Comparison of ENCODE assay signal across 9 cellular contexts in the genomic region with DNA sequence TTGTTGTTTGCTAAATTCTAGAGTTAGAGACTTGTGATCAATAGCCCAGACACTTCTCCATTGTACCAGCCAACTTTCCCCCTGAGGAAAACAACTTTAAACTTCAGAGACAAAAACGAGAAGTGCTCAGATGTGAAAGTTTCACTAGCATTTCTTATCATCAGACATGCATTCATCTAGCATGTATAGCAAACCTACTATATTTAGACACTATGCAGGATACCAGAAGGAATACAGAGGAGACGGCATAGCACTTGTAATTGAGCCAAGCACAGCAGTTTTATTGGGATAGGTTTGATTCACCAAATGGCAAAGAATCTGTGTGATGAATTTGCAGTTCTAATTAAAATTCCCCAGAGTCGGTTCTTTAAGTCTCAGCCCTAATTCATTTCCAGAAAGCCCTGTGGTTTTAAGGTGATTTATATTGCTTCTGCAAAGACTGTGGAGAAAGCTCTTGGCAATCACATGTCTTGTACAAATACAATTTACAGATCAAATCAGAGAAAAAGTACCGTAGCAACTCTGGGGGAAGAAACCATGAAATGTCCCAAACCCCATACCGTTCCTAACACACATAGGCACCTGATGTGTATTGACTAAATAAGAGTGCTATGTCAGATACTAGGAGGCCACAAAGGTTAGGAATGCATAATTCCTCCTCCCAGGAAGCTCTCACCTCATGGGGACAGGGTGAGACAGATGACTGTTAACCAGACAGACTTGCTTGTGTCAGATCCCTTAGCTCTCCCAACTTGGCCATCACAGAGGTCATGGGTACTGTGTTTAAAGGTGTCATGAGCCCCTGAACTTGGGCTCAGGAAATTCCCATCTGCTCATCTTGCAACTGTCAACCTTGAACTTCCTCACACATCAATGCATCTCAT.
DNase-seq lines count a peak whose midpoint lies in the region; ATAC-seq, FAIRE-seq and TF ChIP-seq lines count a peak whose summit lies in the region.
"Had no signal": no experiment of that assay in that cellular context is flagged by ENCODE, and none has a peak within 500 bp of the region (broad histone marks: within the 10 kb centered on the region; RNA-seq: fewer than 3 reads in every experiment).

No MANE protein-coding gene starts in this region.

- 57 to 74% methylated on average over 5 of the region's 5 CpGs for WGBS in testis, 2 donors

- H3K4me3 ChIP-seq in testis = no peak overlapping the region

- peaks cover 22% of the 10 kb centered on the region for H3K4me1 ChIP-seq in testis

- intact Hi-C loops in testis (cut with DNase I; ENCODE audit: low total_unique reads) = no loop called here

- H3K27ac ChIP-seq in testis (no peak overlapping the region), substantia nigra (ENCODE audit: low read depth, low read length, poor library complexity, severe bottlenecking) (no peak overlapping the region)

- no peaks in the 10 kb centered on the region for H3K9me3 ChIP-seq in testis

- no peaks in the 10 kb centered on the region for H3K27me3 ChIP-seq in testis

- TF ChIP-seq CTCF in testis (IDR thresholded peaks at IDR 0.05) = no peak
- no peak for TF ChIP-seq CTCF in D721Med (IDR thresholded peaks at IDR 0.05; ENCODE audit: insufficient read depth, missing control alignments)

- no peaks in the 10 kb centered on the region for H3K36me3 ChIP-seq in testis (ENCODE audit: low read depth, missing control alignments)

- ATAC-seq in GM19463 (IDR thresholded peaks at IDR 0.05; ENCODE audit: unreplicated experiment) (peak; percentile 56), HG03196 (IDR thresholded peaks at IDR 0.05; ENCODE audit: unreplicated experiment) (peak; percentile 60)

- FAIRE-seq in GM12892 (lab: Jason Lieb, UNC) (peak; percentile 84), D721Med (lab: Jason Lieb, UNC) (no peak)

- DNase-seq in GM12892 (ENCODE audit: insufficient read length) (no peak), astrocyte of the hippocampus (ENCODE audit: low read depth, low spot score) (peak; percentile 20), testis (no peak), D721Med (ENCODE audit: insufficient read length, low spot score) (no peak), occipital lobe (lab: John Stamatoyannopoulos, UW) (no peak), substantia nigra (lab: John Stamatoyannopoulos, UW) (no peak)
- DNase-seq: H7 had no signal

- TF ChIP-seq POLR2A in GM12892 (IDR thresholded peaks at IDR 0.05; ENCODE audit: low read depth, low read length) (no peak), testis (IDR thresholded peaks at IDR 0.05) (no peak)
